ENCODE assay signal across 1 cellular context in genomic region chr18:37394610-37394965, GRCh38.
TF ChIP-seq lines count a peak whose summit lies in the region.

No MANE protein-coding gene starts in this region.

TF ChIP-seq in neural cell, 6 proteins besides CTCF, POLR2A, EP300 and RAD21 (continued from another document):
- TF ChIP-seq, protein P1, sequence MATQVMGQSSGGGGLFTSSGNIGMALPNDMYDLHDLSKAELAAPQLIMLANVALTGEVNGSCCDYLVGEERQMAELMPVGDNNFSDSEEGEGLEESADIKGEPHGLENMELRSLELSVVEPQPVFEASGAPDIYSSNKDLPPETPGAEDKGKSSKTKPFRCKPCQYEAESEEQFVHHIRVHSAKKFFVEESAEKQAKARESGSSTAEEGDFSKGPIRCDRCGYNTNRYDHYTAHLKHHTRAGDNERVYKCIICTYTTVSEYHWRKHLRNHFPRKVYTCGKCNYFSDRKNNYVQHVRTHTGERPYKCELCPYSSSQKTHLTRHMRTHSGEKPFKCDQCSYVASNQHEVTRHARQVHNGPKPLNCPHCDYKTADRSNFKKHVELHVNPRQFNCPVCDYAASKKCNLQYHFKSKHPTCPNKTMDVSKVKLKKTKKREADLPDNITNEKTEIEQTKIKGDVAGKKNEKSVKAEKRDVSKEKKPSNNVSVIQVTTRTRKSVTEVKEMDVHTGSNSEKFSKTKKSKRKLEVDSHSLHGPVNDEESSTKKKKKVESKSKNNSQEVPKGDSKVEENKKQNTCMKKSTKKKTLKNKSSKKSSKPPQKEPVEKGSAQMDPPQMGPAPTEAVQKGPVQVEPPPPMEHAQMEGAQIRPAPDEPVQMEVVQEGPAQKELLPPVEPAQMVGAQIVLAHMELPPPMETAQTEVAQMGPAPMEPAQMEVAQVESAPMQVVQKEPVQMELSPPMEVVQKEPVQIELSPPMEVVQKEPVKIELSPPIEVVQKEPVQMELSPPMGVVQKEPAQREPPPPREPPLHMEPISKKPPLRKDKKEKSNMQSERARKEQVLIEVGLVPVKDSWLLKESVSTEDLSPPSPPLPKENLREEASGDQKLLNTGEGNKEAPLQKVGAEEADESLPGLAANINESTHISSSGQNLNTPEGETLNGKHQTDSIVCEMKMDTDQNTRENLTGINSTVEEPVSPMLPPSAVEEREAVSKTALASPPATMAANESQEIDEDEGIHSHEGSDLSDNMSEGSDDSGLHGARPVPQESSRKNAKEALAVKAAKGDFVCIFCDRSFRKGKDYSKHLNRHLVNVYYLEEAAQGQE (IDR thresholded peaks at IDR 0.05; ENCODE audit: borderline replicate concordance): no peak
- TF ChIP-seq EZH2 (IDR thresholded peaks at IDR 0.05; ENCODE audit: borderline replicate concordance, insufficient read depth, low read length, poor library complexity, severe bottlenecking) (no peak), SMC3 (conservative IDR thresholded peaks at IDR 0.05; ENCODE audit: poor library complexity) (no peak)
